In the genomic region with DNA sequence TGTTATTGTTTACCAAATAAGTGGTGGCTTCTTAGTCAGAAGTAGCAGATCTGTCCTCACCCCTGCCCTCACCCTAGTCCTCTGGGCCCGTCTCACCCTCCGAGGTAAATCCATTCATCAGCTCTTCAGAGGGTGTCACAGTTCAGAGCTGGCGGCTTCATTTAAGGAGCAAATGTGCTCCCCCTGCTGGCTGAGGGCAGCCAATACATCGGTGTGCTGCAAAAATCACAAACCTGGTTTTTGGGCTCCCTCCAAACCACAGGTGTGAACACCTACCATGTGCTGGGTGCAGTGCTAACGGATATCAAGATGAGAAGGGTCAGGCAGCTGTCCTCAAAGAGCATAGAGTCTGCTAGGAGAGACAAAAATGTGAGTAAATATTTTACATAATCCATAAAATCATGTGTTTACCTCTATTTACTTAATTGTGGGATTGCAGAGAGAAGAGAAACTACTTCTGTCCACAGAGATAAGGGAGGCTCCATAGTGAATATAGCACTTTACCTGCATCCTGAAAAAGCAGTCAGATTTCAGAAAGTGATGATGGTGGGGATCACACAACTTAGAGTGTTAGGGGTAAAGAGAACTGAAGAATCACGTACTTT, we compare ENCODE assay signal across 1 cellular context.
A peak's percentile ranks its signal among the peaks of the same experiment; 100 is the strongest.
TF ChIP-seq lines count a peak whose summit lies in the region.

No MANE protein-coding gene starts in this region.

TF ChIP-seq in HEK293, 187 proteins besides CTCF, POLR2A, EP300 and RAD21 (continued from another document):
- peak; percentile 25; the same call in 1 of the 2 replicates for TF ChIP-seq ZNF692 (tag by site-specific recombination; IDR thresholded peaks at IDR 0.05)
- TF ChIP-seq, protein P1, sequence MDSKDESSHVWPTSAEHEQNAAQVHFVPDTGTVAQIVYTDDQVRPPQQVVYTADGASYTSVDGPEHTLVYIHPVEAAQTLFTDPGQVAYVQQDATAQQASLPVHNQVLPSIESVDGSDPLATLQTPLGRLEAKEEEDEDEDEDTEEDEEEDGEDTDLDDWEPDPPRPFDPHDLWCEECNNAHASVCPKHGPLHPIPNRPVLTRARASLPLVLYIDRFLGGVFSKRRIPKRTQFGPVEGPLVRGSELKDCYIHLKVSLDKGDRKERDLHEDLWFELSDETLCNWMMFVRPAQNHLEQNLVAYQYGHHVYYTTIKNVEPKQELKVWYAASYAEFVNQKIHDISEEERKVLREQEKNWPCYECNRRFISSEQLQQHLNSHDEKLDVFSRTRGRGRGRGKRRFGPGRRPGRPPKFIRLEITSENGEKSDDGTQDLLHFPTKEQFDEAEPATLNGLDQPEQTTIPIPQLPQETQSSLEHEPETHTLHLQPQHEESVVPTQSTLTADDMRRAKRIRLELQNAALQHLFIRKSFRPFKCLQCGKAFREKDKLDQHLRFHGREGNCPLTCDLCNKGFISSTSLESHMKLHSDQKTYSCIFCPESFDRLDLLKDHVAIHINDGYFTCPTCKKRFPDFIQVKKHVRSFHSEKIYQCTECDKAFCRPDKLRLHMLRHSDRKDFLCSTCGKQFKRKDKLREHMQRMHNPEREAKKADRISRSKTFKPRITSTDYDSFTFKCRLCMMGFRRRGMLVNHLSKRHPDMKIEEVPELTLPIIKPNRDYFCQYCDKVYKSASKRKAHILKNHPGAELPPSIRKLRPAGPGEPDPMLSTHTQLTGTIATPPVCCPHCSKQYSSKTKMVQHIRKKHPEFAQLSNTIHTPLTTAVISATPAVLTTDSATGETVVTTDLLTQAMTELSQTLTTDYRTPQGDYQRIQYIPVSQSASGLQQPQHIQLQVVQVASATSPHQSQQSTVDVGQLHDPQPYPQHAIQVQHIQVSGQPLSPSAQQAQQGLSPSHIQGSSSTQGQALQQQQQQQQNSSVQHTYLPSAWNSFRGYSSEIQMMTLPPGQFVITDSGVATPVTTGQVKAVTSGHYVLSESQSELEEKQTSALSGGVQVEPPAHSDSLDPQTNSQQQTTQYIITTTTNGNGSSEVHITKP (tag by site-specific recombination; IDR thresholded peaks at IDR 0.05) = peak; percentile 89
- TF ChIP-seq ZNF302 (tag by site-specific recombination; IDR thresholded peaks at IDR 0.05; ENCODE audit: low read depth) = no peak
- no peak for TF ChIP-seq ZNF133 (tag by site-specific recombination; IDR thresholded peaks at IDR 0.05)
- peak; percentile 63 for TF ChIP-seq ZNF654 (tag by site-specific recombination; IDR thresholded peaks at IDR 0.05; ENCODE audit: low read depth)
